ENCODE assay signal across 11 cellular contexts in genomic region chr11:20156876-20157613, GRCh38. TPM values are rescaled to one million over a fixed set of nuclear protein-coding genes. Genes with fewer than 3 reads are reported as not detected.
DNase-seq lines count a peak whose midpoint lies in the region; ATAC-seq and TF ChIP-seq lines count a peak whose summit lies in the region.
"Had no signal": no experiment of that assay in that cellular context is flagged by ENCODE, and none has a peak within 500 bp of the region (broad histone marks: within the 10 kb centered on the region; RNA-seq: fewer than 3 reads in every experiment).

No MANE protein-coding gene starts in this region.

- H3K27me3 ChIP-seq in heart left ventricle: peaks cover 45 to 99% (median 87%) of the 10 kb centered on the region in 9 donors
- peaks cover 44 to 57% of the 10 kb centered on the region in 2 donors for H3K27me3 ChIP-seq in right atrium auricular region
- H3K27me3 ChIP-seq in iPS-20b (ENCODE audit: insufficient read depth, low read length): peaks cover 96% of the 10 kb centered on the region
- peaks cover 71% of the 10 kb centered on the region for H3K27me3 ChIP-seq in thymus (ENCODE audit: control insufficient read depth, insufficient read depth)

- TF ChIP-seq POLR2A in heart left ventricle (IDR thresholded peaks at IDR 0.05): no peak

- H3K4me3 ChIP-seq in heart left ventricle (peak overlapping the region in 8 of 12 donors; percentile 9 to 41 (median 15)), right atrium auricular region (peak overlapping the region in 1 of 2 donors; percentile 28), iPS-20b (ENCODE audit: low read length) (peak overlapping the region; percentile 77; the same call in 1 of the 2 replicates), thymus (ENCODE audit: low read length) (peak overlapping the region; percentile 41)
- H3K4me3 ChIP-seq: lung had no signal

- H3K9me3 ChIP-seq in heart left ventricle (no peaks in the 10 kb centered on the region), right atrium auricular region (no peaks in the 10 kb centered on the region), iPS-20b (ENCODE audit: insufficient read depth, low read depth, low read length) (no peaks in the 10 kb centered on the region; the same call in 1 of the 2 replicates), thymus (ENCODE audit: control insufficient read depth) (peaks cover 5% of the 10 kb centered on the region)
- H3K9me3 ChIP-seq: BE2C had no signal

- WGBS in heart left ventricle, 4 donors: 3% methylated on average over 30 to 45 of the region's 45 CpGs
- WGBS in thymus: 3% methylated on average over 45 of the region's 45 CpGs

- intact Hi-C loops in heart left ventricle (cut with DNase I): no loop called here

- H3K4me1 Mint-ChIP-seq in activated T-cell treated with anti-CD3 and anti-CD28 coated beads, Interleukin-2, amount 50 U/mL, for 4 hours (ENCODE audit: low read depth): peaks cover 18% of the 10 kb centered on the region
- 0 out of 2 replicates have a peak, but pooled peaks cover 8% of the 10 kb centered on the region for H3K4me1 Mint-ChIP-seq in HFFc6 (ENCODE audit: low read depth)

- H3K27ac ChIP-seq in heart left ventricle: no peak overlapping the region
- no peak overlapping the region for H3K27ac ChIP-seq in right atrium auricular region
- H3K27ac ChIP-seq in iPS-20b (ENCODE audit: low read length): no peak overlapping the region
- no peak overlapping the region for H3K27ac ChIP-seq in thymus (ENCODE audit: low read depth)

- H3K36me3 ChIP-seq in heart left ventricle (no peaks in the 10 kb centered on the region), right atrium auricular region (no peaks in the 10 kb centered on the region), iPS-20b (ENCODE audit: insufficient read depth, low read depth, low read length) (no peaks in the 10 kb centered on the region), thymus (ENCODE audit: control insufficient read depth, insufficient read depth) (no peaks in the 10 kb centered on the region)
- H3K36me3 ChIP-seq: BE2C had no signal

- H3K27ac Mint-ChIP-seq in HFFc6: no peak overlapping the region

- no peak for TF ChIP-seq CTCF in heart left ventricle (IDR thresholded peaks at IDR 0.05)
- no peak for TF ChIP-seq CTCF in right atrium auricular region (IDR thresholded peaks at IDR 0.05)
- TF ChIP-seq CTCF in HFFc6 (IDR thresholded peaks at IDR 0.05): no peak

- peaks cover 53% of the 10 kb centered on the region for H3K27me3 Mint-ChIP-seq in activated T-cell treated with anti-CD3 and anti-CD28 coated beads, Interleukin-2, amount 50 U/mL, for 4 hours (ENCODE audit: low read depth)
- peaks cover 58% of the 10 kb centered on the region for H3K27me3 Mint-ChIP-seq in HFFc6 (ENCODE audit: insufficient read depth)

- H3K9ac ChIP-seq in iPS-20b (ENCODE audit: low read depth, low read length): no peak overlapping the region

- H3K36me3 Mint-ChIP-seq in activated T-cell treated with anti-CD3 and anti-CD28 coated beads, Interleukin-2, amount 50 U/mL, for 4 hours (ENCODE audit: insufficient read depth): peaks cover 2% of the 10 kb centered on the region
- peaks cover 17% of the 10 kb centered on the region for H3K36me3 Mint-ChIP-seq in HFFc6 (ENCODE audit: low read depth)

- H3K9me3 Mint-ChIP-seq in activated T-cell treated with anti-CD3 and anti-CD28 coated beads, Interleukin-2, amount 50 U/mL, for 4 hours: peaks cover 15% of the 10 kb centered on the region
- H3K9me3 Mint-ChIP-seq in HFFc6: peaks cover 10% of the 10 kb centered on the region

- DNase-seq in heart left ventricle (peak in 1 of 5 donors; percentile 61), right atrium auricular region (ENCODE audit: low spot score) (no peak), NCI-H226 (no peak), HFFc6 (no peak)
- peak; percentile 38 for DNase-seq in activated T-cell treated with anti-CD3 and anti-CD28 coated beads, Interleukin-2, amount 50 U/mL, for 4 hours
- DNase-seq: BE2C had no signal

- H3K4me1 ChIP-seq in heart left ventricle: peaks cover 0 to 22% (median 13%) of the 10 kb centered on the region in 12 donors
- H3K4me1 ChIP-seq in right atrium auricular region: peaks cover 0 to 18% of the 10 kb centered on the region in 2 donors
- H3K4me1 ChIP-seq in iPS-20b (ENCODE audit: insufficient read depth, low read length): peaks cover 41% of the 10 kb centered on the region
- peaks cover 4% of the 10 kb centered on the region for H3K4me1 ChIP-seq in thymus (ENCODE audit: control insufficient read depth, insufficient read depth, low read length)
- H3K4me1 ChIP-seq: BE2C had no signal

- H3K4me3 Mint-ChIP-seq in activated T-cell treated with anti-CD3 and anti-CD28 coated beads, Interleukin-2, amount 50 U/mL, for 4 hours: peak overlapping the region; percentile 70
- H3K4me3 Mint-ChIP-seq in HFFc6: no peak overlapping the region

- ATAC-seq in heart left ventricle (no peak), GM19035 (IDR thresholded peaks at IDR 0.05; ENCODE audit: unreplicated experiment) (no peak)
- peak; percentile 39 to 41 for ATAC-seq in activated T-cell treated with anti-CD3 and anti-CD28 coated beads, Interleukin-2, amount 50 U/mL, for 4 hours
- ATAC-seq: HCT116 had no signal

RNA-seq across cellular contexts. Expression of gene DBX1, which starts 3.2 kb away (rescaled TPM):
- total RNA-seq in heart left ventricle: not detected
- not detected for polyA plus RNA-seq in heart left ventricle
- not detected for total RNA-seq in right atrium auricular region
- total RNA-seq in activated T-cell treated with anti-CD3 and anti-CD28 coated beads, Interleukin-2, amount 50 U/mL, for 4 hours: not detected
- not detected for polyA plus RNA-seq in thymus
- total RNA-seq in HFFc6 (2021; fragmentation: NEBNext Ultra II Directional; extraction: Animal tissue kit (Norgen Biotek cat#: 25700)): not detected
- total RNA-seq: lung had no signal
- polyA plus RNA-seq: lung had no signal

Comparison
In these comparisons a context has a peak if more than half of its experiments do, and no peak if none do; other contexts are left out.
1. ATAC-seq: peak in activated T-cell treated with anti-CD3 and anti-CD28 coated beads, Interleukin-2, amount 50 U/mL, for 4 hours (2 of 2); none in heart left ventricle (0 of 4) and GM19035 (single experiment).